In genomic region chr11:111631034-111631665, GRCh38 we compare ENCODE assay signal across 14 cellular contexts. TPM values are rescaled to one million over a fixed set of nuclear protein-coding genes. Genes with fewer than 3 reads are reported as not detected.
A peak's percentile ranks its signal among the peaks of the same experiment; 100 is the strongest.
DNase-seq lines count a peak whose midpoint lies in the region; ATAC-seq and TF ChIP-seq lines count a peak whose summit lies in the region.
"Had no signal": no experiment of that assay in that cellular context is flagged by ENCODE, and none has a peak within 500 bp of the region (broad histone marks: within the 10 kb centered on the region; RNA-seq: fewer than 3 reads in every experiment).

No MANE protein-coding gene starts in this region.

- H3K4me1 ChIP-seq in mesenchymal stem cell (ENCODE audit: control insufficient read depth, insufficient read depth, low read depth, low read length), result peaks cover 2% of the 10 kb centered on the region

- peak; percentile 22 for DNase-seq in EL
- DNase-seq in amniotic epithelial cell (ENCODE audit: low read depth), result peak; percentile 29
- no peak for DNase-seq in mesenchymal stem cell
- DNase-seq in WERI-Rb-1, result no peak
- DNase-seq in occipital lobe (lab: John Stamatoyannopoulos, UW), result no peak
- no peak for DNase-seq in NCI-H1105 (lab: John Stamatoyannopoulos, UW)
- DNase-seq: activated effector memory CD4-positive, alpha-beta T cell treated with Interleukin-2 at 50 U/mL for 16 hours; effector CD4-positive, alpha-beta T cell; GOT3; NCI-H1417; stimulated activated CD4-positive, alpha-beta T cell treated with anti-CD3 and anti-CD28 coated beads, Interleukin-1b, Interleukin-23, amount 100 ng/mL, for 48 hours; thyroid gland had no signal

- no peak overlapping the region for H4K91ac ChIP-seq in mesenchymal stem cell (ENCODE audit: low read length)

- no peak overlapping the region for H3K18ac ChIP-seq in mesenchymal stem cell (ENCODE audit: low read depth in 1 of 2, low read length in 2 of 2)

- no peak overlapping the region for H4K8ac ChIP-seq in mesenchymal stem cell (ENCODE audit: low read length)

- TF ChIP-seq CTCF in WERI-Rb-1 (IDR thresholded peaks at IDR 0.05; ENCODE audit: low read depth, low read length), result no peak

- H2BK15ac ChIP-seq in mesenchymal stem cell (ENCODE audit: low read depth, poor library complexity, severe bottlenecking), result no peak overlapping the region

- peaks cover 2% of the 10 kb centered on the region for H3K79me1 ChIP-seq in mesenchymal stem cell (replicated peaks; ENCODE audit: low read length, poor library complexity, severe bottlenecking)

- no peak overlapping the region for H3K4me2 ChIP-seq in mesenchymal stem cell (ENCODE audit: low read length, poor library complexity, severe bottlenecking)

- no peak overlapping the region for H3K23ac ChIP-seq in mesenchymal stem cell (ENCODE audit: low read length in 2 of 2)

- H2AFZ ChIP-seq in mesenchymal stem cell (ENCODE audit: low read depth, low read length), result no peak overlapping the region

- H3K14ac ChIP-seq in mesenchymal stem cell (ENCODE audit: low read length in 2 of 2), result no peak overlapping the region

- no peak overlapping the region for H2BK120ac ChIP-seq in mesenchymal stem cell (ENCODE audit: low read depth, low read length)

- H3K27me3 ChIP-seq in mesenchymal stem cell (ENCODE audit: control insufficient read depth in 1 of 2, insufficient read depth in 1 of 2, low read length in 2 of 2) (no peaks in the 10 kb centered on the region), WERI-Rb-1 (ENCODE audit: insufficient read depth, low read depth, severe bottlenecking) (no peaks in the 10 kb centered on the region)
- H3K27me3 ChIP-seq: thyroid gland had no signal

- H3K9me3 ChIP-seq in mesenchymal stem cell (ENCODE audit: control insufficient read depth, low read length) (no peaks in the 10 kb centered on the region), WERI-Rb-1 (ENCODE audit: severe bottlenecking) (no peaks in the 10 kb centered on the region)
- H3K9me3 ChIP-seq: thyroid gland had no signal

- no peak overlapping the region for H3K9ac ChIP-seq in mesenchymal stem cell (ENCODE audit: low read length)

- no peak overlapping the region for H3K4ac ChIP-seq in mesenchymal stem cell (ENCODE audit: low read depth in 1 of 2, low read length in 2 of 2)

- H2BK5ac ChIP-seq in mesenchymal stem cell (ENCODE audit: low read depth, low read length, poor library complexity, severe bottlenecking), result no peak overlapping the region

- H2AK5ac ChIP-seq in mesenchymal stem cell (ENCODE audit: low read length, severe bottlenecking), result no peak overlapping the region

- no peak overlapping the region for H2BK12ac ChIP-seq in mesenchymal stem cell (ENCODE audit: low read length in 2 of 2)

- H3K36me3 ChIP-seq in mesenchymal stem cell (ENCODE audit: control insufficient read depth in 1 of 2, insufficient read depth in 2 of 2, low read depth in 1 of 2, low read length in 2 of 2) (peaks cover 0 to 18% of the 10 kb centered on the region in 2 experiments), WERI-Rb-1 (peaks cover 13% of the 10 kb centered on the region)
- H3K36me3 ChIP-seq: thyroid gland had no signal

- H3K4me3 ChIP-seq in mesenchymal stem cell (ENCODE audit: insufficient read depth in 1 of 2, low read depth in 1 of 2, low read length in 2 of 2) (peak overlapping the region in 1 of 2 experiments; percentile 16), WERI-Rb-1 (ENCODE audit: low read depth, low read length) (no peak overlapping the region)
- H3K4me3 ChIP-seq: thyroid gland had no signal

- ATAC-seq in HG03354 (IDR thresholded peaks at IDR 0.05; ENCODE audit: poor library complexity, severe bottlenecking, unreplicated experiment) (peak; percentile 27), GM18502 (IDR thresholded peaks at IDR 0.05; ENCODE audit: poor library complexity, unreplicated experiment) (no peak)

- H3K27ac ChIP-seq in mesenchymal stem cell (ENCODE audit: low read length, poor library complexity, severe bottlenecking) (peak overlapping the region; percentile 1), WERI-Rb-1 (no peak overlapping the region)
- H3K27ac ChIP-seq: thyroid gland had no signal

RNA-seq across cellular contexts. Expression of gene SIK2, which starts 28.9 kb away (rescaled TPM):
- 8.1 TPM for polyA plus RNA-seq in mesenchymal stem cell (2013, experiment 1 of 2)
- polyA plus RNA-seq in mesenchymal stem cell (2013, experiment 2 of 2), result 8.1 TPM
- 12.6 TPM for total RNA-seq in occipital lobe

Comparison
In these comparisons a context has a peak if more than half of its experiments do, and no peak if none do; other contexts are left out.
1. DNase-seq: peak in EL (single experiment) and amniotic epithelial cell (single experiment); none in mesenchymal stem cell (single experiment), WERI-Rb-1 (single experiment), occipital lobe (single experiment) and NCI-H1105 (single experiment).